In genomic region chrX:42119076-42119475, GRCh38 we compare ENCODE assay signal across 1 cellular context.
A peak's percentile ranks its signal among the peaks of the same experiment; 100 is the strongest.
TF ChIP-seq lines count a peak whose summit lies in the region.

No MANE protein-coding gene starts in this region.

TF ChIP-seq in HEK293, 187 proteins besides CTCF, POLR2A, EP300 and RAD21 (continued from another document):
- TF ChIP-seq HIC1 (tag by site-specific recombination; IDR thresholded peaks at IDR 0.05) (peak; percentile 48; the same call in 1 of the 2 replicates), ZBTB7A (tag by site-specific recombination; IDR thresholded peaks at IDR 0.05; ENCODE audit: low read depth) (no peak), GLIS1 (tag by site-specific recombination; IDR thresholded peaks at IDR 0.05) (peak; percentile 62), ZNF48 (tag by site-specific recombination; IDR thresholded peaks at IDR 0.05) (no peak), ZSCAN23 (tag by site-specific recombination; IDR thresholded peaks at IDR 0.05) (no peak), ZNF324 (tag by site-specific recombination; IDR thresholded peaks at IDR 0.05) (peak; percentile 81; the same call in 1 of the 2 replicates), ZBTB21 (tag by site-specific recombination; IDR thresholded peaks at IDR 0.05) (peak; percentile 49; the same call in 1 of the 2 replicates), ZXDB (tag by site-specific recombination; IDR thresholded peaks at IDR 0.05) (peak; percentile 85), PATZ1 (tag by site-specific recombination; IDR thresholded peaks at IDR 0.05) (peak; percentile 17; the same call in 1 of the 2 replicates), ZNF292 (tag by site-specific recombination; IDR thresholded peaks at IDR 0.05; ENCODE audit: borderline replicate concordance, low read depth) (no peak), WT1 (tag by site-specific recombination; IDR thresholded peaks at IDR 0.05) (no peak)
